ENCODE assay signal across 8 cellular contexts in genomic region chr12:104136577-104136976, GRCh38. TPM values are rescaled to one million over a fixed set of nuclear protein-coding genes. Genes with fewer than 3 reads are reported as not detected.
DNase-seq lines count a peak whose midpoint lies in the region; FAIRE-seq and TF ChIP-seq lines count a peak whose summit lies in the region.

No MANE protein-coding gene starts in this region.

- peaks cover 24% of the 10 kb centered on the region for H3K4me1 ChIP-seq in A673 (ENCODE audit: insufficient read depth, low read length, poor library complexity, severe bottlenecking)
- peaks cover 3 to 4% of the 10 kb centered on the region in 2 donors for H3K4me1 ChIP-seq in breast epithelium
- H3K4me1 ChIP-seq in mucosa of stomach (ENCODE audit: control insufficient read depth, insufficient read depth, low read length) = no peaks in the 10 kb centered on the region

- no peak for FAIRE-seq in H54 (lab: Jason Lieb, UNC)

- H3K27ac ChIP-seq in A673 (ENCODE audit: low read depth, low read length, poor library complexity, severe bottlenecking) = peak overlapping the region; percentile 87
- H3K27ac ChIP-seq in breast epithelium = no peak overlapping the region

- POLR2A ChIA-PET in A673 (lab: Charles Lee; ENCODE audit: low non-redundant PET) = no interaction called here

- peak overlapping the region; percentile 81 for H3K9ac ChIP-seq in mucosa of stomach (ENCODE audit: low read length)

- intact Hi-C loops in A673 (cut with micrococcal nuclease; ENCODE audit: unreplicated experiment) = no loop called here
- intact Hi-C loops in breast epithelium (cut with DNase I; ENCODE audit: low total_unique reads) = no loop called here

- H3K36me3 ChIP-seq in A673 (ENCODE audit: insufficient read depth, low read length, poor library complexity, severe bottlenecking) (peaks cover 17% of the 10 kb centered on the region), breast epithelium (no peaks in the 10 kb centered on the region), mucosa of stomach (ENCODE audit: control insufficient read depth, insufficient read depth, low read length) (no peaks in the 10 kb centered on the region)

- no peaks in the 10 kb centered on the region for H3K27me3 ChIP-seq in A673 (replicated peaks; ENCODE audit: insufficient read depth, low read depth, low read length, poor library complexity)
- no peaks in the 10 kb centered on the region for H3K27me3 ChIP-seq in breast epithelium
- H3K27me3 ChIP-seq in mucosa of stomach (ENCODE audit: control insufficient read depth, insufficient read depth, low read length) = no peaks in the 10 kb centered on the region

- TSS peak; percentile 65 for BruUV-seq in A673 (replicated peaks; lab: Mats Ljungman, UMichigan)

- CTCF ChIA-PET in A673 (lab: Charles Lee) = no interaction called here

- H3K9me3 ChIP-seq in A673 (ENCODE audit: low read depth, low read length, poor library complexity, severe bottlenecking) (no peaks in the 10 kb centered on the region), breast epithelium (no peaks in the 10 kb centered on the region), mucosa of stomach (ENCODE audit: control insufficient read depth, low read length) (no peaks in the 10 kb centered on the region)

- H3K4me3 ChIP-seq in A673 (ENCODE audit: low read depth, low read length, poor library complexity, severe bottlenecking) = peak overlapping the region; percentile 81
- H3K4me3 ChIP-seq in breast epithelium = peak overlapping the region; percentile 74 to 92 (median 80)
- peak overlapping the region; percentile 74 for H3K4me3 ChIP-seq in mucosa of stomach (ENCODE audit: low read length)

- no peak for TF ChIP-seq POLR2A in breast epithelium (IDR thresholded peaks at IDR 0.05)
- TF ChIP-seq POLR2A in H54 (IDR thresholded peaks at IDR 0.05; ENCODE audit: low read depth, low read length) = no peak

- DNase-seq in A673 (ENCODE audit: low spot score) (peak; percentile 9), HT-29 (ENCODE audit: low spot score) (peak; percentile 27), breast epithelium (ENCODE audit: low spot score in 2 of 2) (no peak), H54 (ENCODE audit: insufficient read length, low spot score) (no peak), SW480 (ENCODE audit: low spot score) (no peak), DMS114 treated with DMSO at 0.1 percent for 48 hours (lab: John Stamatoyannopoulos, UW; ENCODE audit: unreplicated experiment) (no peak)
- DNase-seq in stimulated activated CD8-positive, alpha-beta memory T cell treated with anti-CD3 and anti-CD28 coated beads, Interleukin-4, amount 100 ng/mL, for 48 hours = no peak

- TF ChIP-seq CTCF in A673 (conservative IDR thresholded peaks at IDR 0.05; ENCODE audit: low read depth, low read length) (no peak), breast epithelium (IDR thresholded peaks at IDR 0.05) (no peak)

RNA-seq across cellular contexts. Expression of gene NFYB, which starts 1.4 kb away (rescaled TPM):
- total RNA-seq in A673 (2021) (28.1 and 29.0 TPM in 2 replicates), breast epithelium (10 to 100 TPM; 51.1 to 59.3 (median 54.2) TPM)
- 8.8 and 8.9 TPM in 2 replicates for total RNA-seq in HT-29 (2014; rRNA removed; shearing (Covaris generic))

Comparison
In these comparisons a context has a peak if more than half of its experiments do, and no peak if none do; other contexts are left out.
1. DNase-seq: peak in A673 (single experiment) and HT-29 (single experiment); none in breast epithelium (0 of 2), stimulated activated CD8-positive, alpha-beta memory T cell treated with anti-CD3 and anti-CD28 coated beads, Interleukin-4, amount 100 ng/mL, for 48 hours (single experiment), H54 (single experiment), SW480 (single experiment) and DMS114 treated with DMSO at 0.1 percent for 48 hours (single experiment).
2. Peak in every context shown above with its lines, with median percentiles within 50 percentile points of each other: H3K4me3 ChIP-seq.